In genomic region chr6:33316603-33317417, GRCh38 we compare ENCODE assay signal across 8 cellular contexts. TPM values are rescaled to one million over a fixed set of nuclear protein-coding genes. Genes with fewer than 3 reads are reported as not detected.
DNase-seq lines count a peak whose midpoint lies in the region; ATAC-seq and TF ChIP-seq lines count a peak whose summit lies in the region.

No MANE protein-coding gene starts in this region.

- H3K4me1 ChIP-seq in iPS-20b (ENCODE audit: insufficient read depth, low read length), result peaks cover 27% of the 10 kb centered on the region
- peaks cover 21 to 81% (median 76%) of the 10 kb centered on the region in 5 donors for H3K4me1 ChIP-seq in subcutaneous abdominal adipose tissue (ENCODE audit: control insufficient read depth in 5 of 5, insufficient read depth in 5 of 5, low read length in 5 of 5)
- peaks cover 15% of the 10 kb centered on the region for H3K4me1 ChIP-seq in foreskin keratinocyte

- H3K9me3 Mint-ChIP-seq in activated naive CD8-positive, alpha-beta T cell (ENCODE audit: low read depth), result no peaks in the 10 kb centered on the region

- H3K9ac ChIP-seq in iPS-20b (ENCODE audit: low read depth, low read length) (no peak overlapping the region), subcutaneous abdominal adipose tissue (ENCODE audit: low read length in 5 of 5) (no peak overlapping the region)

- H3K9me3 ChIP-seq in iPS-20b (ENCODE audit: insufficient read depth, low read depth, low read length), result no peaks in the 10 kb centered on the region
- H3K9me3 ChIP-seq in subcutaneous abdominal adipose tissue (ENCODE audit: control insufficient read depth in 5 of 5, low read length in 5 of 5), result no peaks in the 10 kb centered on the region

- H3K36me3 ChIP-seq in iPS-20b (ENCODE audit: insufficient read depth, low read depth, low read length), result peaks cover 39% of the 10 kb centered on the region
- H3K36me3 ChIP-seq in subcutaneous abdominal adipose tissue (ENCODE audit: control insufficient read depth in 5 of 5, insufficient read depth in 5 of 5, low read length in 5 of 5), result peaks cover 0 to 34% (median 30%) of the 10 kb centered on the region in 5 donors

- peak overlapping the region; percentile 50 for H3K27ac Mint-ChIP-seq in activated naive CD8-positive, alpha-beta T cell

- peaks cover 68% of the 10 kb centered on the region for H3K4me1 Mint-ChIP-seq in activated naive CD8-positive, alpha-beta T cell (ENCODE audit: low read depth)

- H3K36me3 Mint-ChIP-seq in activated naive CD8-positive, alpha-beta T cell, result peaks cover 3% of the 10 kb centered on the region

- no peaks in the 10 kb centered on the region for H3K27me3 Mint-ChIP-seq in activated naive CD8-positive, alpha-beta T cell

- DNase-seq in NCI-H748 (lab: John Stamatoyannopoulos, UW; ENCODE audit: unreplicated experiment) (peak; percentile 21), NCI-H748 treated with DMSO at 0.1 percent for 48 hours (lab: John Stamatoyannopoulos, UW) (no peak), head of caudate nucleus (no peak), foreskin keratinocyte (no peak), globus pallidus (ENCODE audit: low spot score) (no peak)

- peaks cover 6% of the 10 kb centered on the region for H3K27me3 ChIP-seq in iPS-20b (ENCODE audit: insufficient read depth, low read length)
- H3K27me3 ChIP-seq in subcutaneous abdominal adipose tissue (ENCODE audit: control insufficient read depth in 5 of 5, insufficient read depth in 4 of 5, low read length in 5 of 5), result no peaks in the 10 kb centered on the region
- H3K27me3 ChIP-seq in foreskin keratinocyte, result no peaks in the 10 kb centered on the region

- intact Hi-C loops in head of caudate nucleus (cut with DNase I), result no loop called here

- peak overlapping the region; percentile 80 for H3K4me3 Mint-ChIP-seq in activated naive CD8-positive, alpha-beta T cell

- H3K27ac ChIP-seq in iPS-20b (ENCODE audit: low read length) (no peak overlapping the region), subcutaneous abdominal adipose tissue (ENCODE audit: low read depth, low read length) (peak overlapping the region; percentile 96), foreskin keratinocyte (no peak overlapping the region)

- TF ChIP-seq CTCF in foreskin keratinocyte (conservative IDR thresholded peaks at IDR 0.05), result no peak

- H3K4me3 ChIP-seq in iPS-20b (ENCODE audit: low read length) (peak overlapping the region; percentile 55), subcutaneous abdominal adipose tissue (ENCODE audit: low read depth in 1 of 5, low read length in 5 of 5) (peak overlapping the region; percentile 51 to 62 (median 52))

- no peak for ATAC-seq in foreskin keratinocyte

RNA-seq across cellular contexts. Expression of gene ZBTB22, which starts 0.7 kb away (rescaled TPM):
- 9.5 and 10.9 TPM in 2 replicates for total RNA-seq in foreskin keratinocyte
- polyA plus RNA-seq in foreskin keratinocyte, result 8.4 and 9.0 TPM in 2 replicates

RNA-seq across cellular contexts. Expression of gene TAPBP, which starts 2.9 kb away (rescaled TPM):
- 87.4 and 105 TPM in 2 replicates for total RNA-seq in foreskin keratinocyte
- 61.7 and 64.0 TPM in 2 replicates for polyA plus RNA-seq in foreskin keratinocyte

RNA-seq across cellular contexts. Expression of gene DAXX, which starts 5.9 kb away (rescaled TPM):
- total RNA-seq in foreskin keratinocyte, result 57.6 and 59.2 TPM in 2 replicates
- polyA plus RNA-seq in foreskin keratinocyte, result 47.8 and 51.2 TPM in 2 replicates

RNA-seq across cellular contexts. Expression of gene RGL2, which starts 18.1 kb away (rescaled TPM):
- 30.4 and 31.0 TPM in 2 replicates for total RNA-seq in foreskin keratinocyte
- 23.1 and 24.4 TPM in 2 replicates for polyA plus RNA-seq in foreskin keratinocyte

RNA-seq across cellular contexts. Expression of gene PFDN6, which starts 27.4 kb away (rescaled TPM):
- total RNA-seq in foreskin keratinocyte, result 76.8 and 89.5 TPM in 2 replicates
- 169 TPM in 2 replicates for polyA plus RNA-seq in foreskin keratinocyte
